ENCODE assay signal across 1 cellular context in genomic region chr7:2074694-2075093, GRCh38.
TF ChIP-seq lines count a peak whose summit lies in the region.

No MANE protein-coding gene starts in this region.

TF ChIP-seq in H1, 55 proteins besides CTCF, POLR2A, EP300 and RAD21 (continued from another document):
- TF ChIP-seq JUND (IDR thresholded peaks at IDR 0.05; ENCODE audit: low read length) = no peak
